ENCODE assay signal across 8 cellular contexts in genomic region chr17:2982854-2983636, GRCh38.
DNase-seq lines count a peak whose midpoint lies in the region; ATAC-seq, FAIRE-seq and TF ChIP-seq lines count a peak whose summit lies in the region.

No MANE protein-coding gene starts in this region.

- CTCF ChIA-PET in K562 (lab: Yijun Ruan, JAX; ENCODE audit: low intra/inter-chr PET ratio): no interaction called here

- H3K27me3 ChIP-seq in MG63 (no peaks in the 10 kb centered on the region), K562 (ENCODE audit: control insufficient read depth in 2 of 2, insufficient read depth in 2 of 2, low read length in 2 of 2) (peaks cover 0 to 11% of the 10 kb centered on the region in 2 experiments; a peak in 2 of 5 replicates), thoracic aorta (replicated peaks; ENCODE audit: insufficient read depth) (no peaks in the 10 kb centered on the region)

- in situ Hi-C loops in K562 (cut with MboI): no loop called here

- no TSS peak for BruUV-seq in K562 (replicated peaks; lab: Mats Ljungman, UMichigan)

- no peaks in the 10 kb centered on the region for H3K9me1 ChIP-seq in K562 (ENCODE audit: control insufficient read depth, insufficient read depth, low read length)

- 2% methylated on average over 25 of the region's 27 CpGs for WGBS in K562 (ENCODE audit: insufficient coverage, low coverage, missing lambda C conversion rate)

- no peak for TF ChIP-seq RAD21 in K562 (CRISPR knock-in tag; conservative IDR thresholded peaks at IDR 0.05 in 1 of 2, IDR thresholded peaks at IDR 0.05 in 1 of 2)

- TF ChIP-seq EP300 in K562 (IDR thresholded peaks at IDR 0.05; ENCODE audit: low read length): no peak

- DNase-seq in MG63 (peak; percentile 92), K562 (ENCODE audit: extremely low read depth in 1 of 4, low spot score in 3 of 4) (peak in 2 of 4 experiments; percentile 10 to 19), left colon (peak in 1 of 2 donors; percentile 70), thoracic aorta (ENCODE audit: low spot score) (peak; percentile 29), SKM-1 treated with dmso at 0.1 percent for 144 hours (lab: John Stamatoyannopoulos, UW; ENCODE audit: unreplicated experiment) (no peak), T-helper 2 cell (no peak)

- POLR2A ChIA-PET in K562 (lab: Yijun Ruan, JAX): no interaction called here

- FAIRE-seq in K562 (lab: Jason Lieb, UNC): no peak

- H3K9ac ChIP-seq in K562 (ENCODE audit: insufficient read depth in 1 of 2, low read depth in 2 of 2, low read length in 2 of 2): no peak overlapping the region

- H4K20me1 ChIP-seq in K562 (replicated peaks; ENCODE audit: control insufficient read depth, insufficient read depth, low read length): no peaks in the 10 kb centered on the region; the same call in 1 of the 2 replicates

- no peak overlapping the region for H3K4me3 ChIP-seq in MG63
- H3K4me3 ChIP-seq in K562: no peak overlapping the region
- H3K4me3 ChIP-seq in thoracic aorta: peak overlapping the region; percentile 25

- H3K4me1 ChIP-seq in K562 (replicated peaks in 1 of 2; ENCODE audit: control insufficient read depth in 2 of 2, insufficient read depth in 2 of 2, low read length in 2 of 2) (no peaks in the 10 kb centered on the region), thoracic aorta (ENCODE audit: control insufficient read depth in 1 of 2, low read depth in 2 of 2) (peaks cover 4 to 6% of the 10 kb centered on the region in 2 donors)

- H3K9me3 ChIP-seq in MG63 (no peaks in the 10 kb centered on the region), K562 (replicated peaks; ENCODE audit: control insufficient read depth, insufficient read depth, low read depth, low read length) (no peaks in the 10 kb centered on the region), thoracic aorta (no peaks in the 10 kb centered on the region)

- no peak overlapping the region for H3K27ac ChIP-seq in K562 (ENCODE audit: extremely low read depth, low read depth, low read length)
- H3K27ac ChIP-seq in thoracic aorta: no peak overlapping the region

- ATAC-seq in K562 (0 out of 3 replicates have a peak, but pooled peaks have one; percentile 54), left colon (peak; percentile 44), thoracic aorta (ENCODE audit: insufficient number of reproducible peaks, low FRiP score, low read depth) (peak; percentile 36), HG03342 (IDR thresholded peaks at IDR 0.05; ENCODE audit: unreplicated experiment) (no peak), HG03139 (IDR thresholded peaks at IDR 0.05; ENCODE audit: unreplicated experiment) (no peak)

- H3K36me3 ChIP-seq in MG63: peaks cover 19% of the 10 kb centered on the region
- H3K36me3 ChIP-seq in K562 (ENCODE audit: control insufficient read depth, insufficient read depth, low read length): no peaks in the 10 kb centered on the region
- H3K36me3 ChIP-seq in thoracic aorta: no peaks in the 10 kb centered on the region

- H2AFZ ChIP-seq in K562 (ENCODE audit: low read depth, low read length): no peak overlapping the region

- TF ChIP-seq CTCF in K562 (IDR thresholded peaks at IDR 0.05 in 2 of 3, conservative IDR thresholded peaks at IDR 0.05 in 1 of 3; ENCODE audit: insufficient read depth in 2 of 3, low read depth in 1 of 3, low read length in 3 of 3) (no peak), thoracic aorta (IDR thresholded peaks at IDR 0.05) (peak; percentile 48)

- H3K4me2 ChIP-seq in K562 (ENCODE audit: insufficient read depth, low read length): no peak overlapping the region

- intact Hi-C loops in K562 (cut with micrococcal nuclease): no loop called here
- intact Hi-C loops in left colon (cut with DNase I, micrococcal nuclease): no loop called here

- no peaks in the 10 kb centered on the region for H3K79me2 ChIP-seq in K562 (ENCODE audit: control insufficient read depth, insufficient read depth, low read length)

- TF ChIP-seq POLR2A in K562 (conservative IDR thresholded peaks at IDR 0.05): no peak

TF ChIP-seq in K562, 482 proteins besides CTCF, POLR2A, EP300 and RAD21:
- TF ChIP-seq ZNF589 (CRISPR knock-in tag; IDR thresholded peaks at IDR 0.05; ENCODE audit: low read depth) (no peak), NFIX (CRISPR knock-in tag; IDR thresholded peaks at IDR 0.05; ENCODE audit: low read depth) (no peak), CBX5 (IDR thresholded peaks at IDR 0.05; ENCODE audit: borderline replicate concordance, low read depth) (no peak), ESRRA (IDR thresholded peaks at IDR 0.05; ENCODE audit: borderline replicate concordance, low read depth) (no peak), SMAD4 (CRISPR knock-in tag; conservative IDR thresholded peaks at IDR 0.05) (no peak), ZNF408 (CRISPR knock-in tag; IDR thresholded peaks at IDR 0.05; ENCODE audit: low read depth) (no peak), ATF4 (CRISPR knock-in tag; IDR thresholded peaks at IDR 0.05) (no peak), MXD1 (CRISPR knock-in tag; IDR thresholded peaks at IDR 0.05; ENCODE audit: borderline replicate concordance, poor library complexity, severe bottlenecking) (no peak), THAP7 (CRISPR knock-in tag; IDR thresholded peaks at IDR 0.05) (no peak), ZNF124 (CRISPR knock-in tag; IDR thresholded peaks at IDR 0.05) (no peak), ZNF224 (CRISPR knock-in tag; IDR thresholded peaks at IDR 0.05) (no peak), TFAP4 (CRISPR knock-in tag; IDR thresholded peaks at IDR 0.05; ENCODE audit: borderline replicate concordance) (peak; percentile 46; the same call in 1 of the 2 replicates), TCF7L2 (IDR thresholded peaks at IDR 0.05; ENCODE audit: low read depth, low read length) (no peak), KLF1 (tag; IDR thresholded peaks at IDR 0.05) (no peak), FOSL1 (tag; conservative IDR thresholded peaks at IDR 0.05) (0 out of 2 replicates have a peak, but pooled peaks have one; percentile 27), ZNF184 (CRISPR knock-in tag; IDR thresholded peaks at IDR 0.05) (no peak)

Comparison
In these comparisons a context has a peak if more than half of its experiments do, and no peak if none do; other contexts are left out.
1. DNase-seq: peak in MG63 (single experiment) and thoracic aorta (single experiment); none in SKM-1 treated with dmso at 0.1 percent for 144 hours (single experiment) and T-helper 2 cell (0 of 5).
2. ATAC-seq: peak in K562 (single experiment), left colon (single experiment) and thoracic aorta (single experiment); none in HG03342 (single experiment) and HG03139 (single experiment).